ENCODE assay signal across 16 cellular contexts in the genomic region with DNA sequence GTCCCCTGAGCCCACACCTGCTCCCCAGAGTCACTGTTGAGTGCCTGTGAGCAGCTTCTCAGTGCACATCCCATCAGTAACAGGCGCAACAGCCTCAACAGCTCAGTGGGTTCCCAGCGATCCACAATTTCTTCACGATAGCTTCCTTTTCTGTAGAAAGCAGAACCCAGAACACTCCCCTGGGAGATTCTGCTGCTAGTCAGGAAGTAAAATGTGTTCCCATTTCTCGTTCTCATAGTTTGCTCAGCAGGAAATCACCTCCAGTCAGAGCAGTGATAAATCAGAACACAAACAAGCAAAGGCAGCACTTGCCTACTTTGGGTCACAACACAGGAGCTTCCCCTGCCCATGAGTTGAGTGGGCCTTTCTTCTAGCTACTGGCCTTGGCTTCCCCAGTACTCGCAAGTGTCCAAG. TPM values are rescaled to one million over a fixed set of nuclear protein-coding genes. Genes with fewer than 3 reads are reported as not detected.
DNase-seq lines count a peak whose midpoint lies in the region; ATAC-seq, FAIRE-seq and TF ChIP-seq lines count a peak whose summit lies in the region.
"Had no signal": no experiment of that assay in that cellular context is flagged by ENCODE, and none has a peak within 500 bp of the region (broad histone marks: within the 10 kb centered on the region; RNA-seq: fewer than 3 reads in every experiment).

No MANE protein-coding gene starts in this region.

- CTCF ChIA-PET in HepG2 (lab: Yijun Ruan, JAX; ENCODE audit: low intra/inter-chr PET ratio, low total read pairs) = no interaction called here

- no peaks in the 10 kb centered on the region for H3K9me3 ChIP-seq in right lobe of liver
- H3K9me3 ChIP-seq in HepG2 (ENCODE audit: low read length) = no peaks in the 10 kb centered on the region
- peaks cover 0 to 25% (median 0%) of the 10 kb centered on the region in 3 donors for H3K9me3 ChIP-seq in gastroesophageal sphincter
- H3K9me3 ChIP-seq in transverse colon = no peaks in the 10 kb centered on the region

- no peaks in the 10 kb centered on the region for H3K27me3 Mint-ChIP-seq in IgD-negative memory B cell

- no peak for FAIRE-seq in HepG2 (lab: Jason Lieb, UNC)

- no peak for TF ChIP-seq EP300 in HepG2 (IDR thresholded peaks at IDR 0.05; ENCODE audit: low read depth in 2 of 2, low read length in 2 of 2)
- TF ChIP-seq EP300 in HepG2 (CRISPR knock-in tag; IDR thresholded peaks at IDR 0.05; ENCODE audit: borderline replicate concordance) = no peak
- no peak for TF ChIP-seq EP300 in gastroesophageal sphincter (IDR thresholded peaks at IDR 0.05)
- no peak for TF ChIP-seq EP300 in transverse colon (IDR thresholded peaks at IDR 0.05; ENCODE audit: low read depth)

- H3K36me3 Mint-ChIP-seq in IgD-negative memory B cell = peaks cover 7% of the 10 kb centered on the region

- H3K27ac Mint-ChIP-seq in IgD-negative memory B cell = peak overlapping the region; percentile 84 to 94 (median 93)

- TF ChIP-seq RAD21 in HepG2 (CRISPR knock-in tag; IDR thresholded peaks at IDR 0.05) = no peak

- H3K4me1 Mint-ChIP-seq in IgD-negative memory B cell = peaks cover 22 to 35% (median 32%) of the 10 kb centered on the region in 3 donors

- H3K4me3 ChIP-seq in right lobe of liver (no peak overlapping the region), HepG2 (replicated peaks in 1 of 3; ENCODE audit: insufficient read depth in 1 of 3, low read depth in 2 of 3, low read length in 3 of 3) (no peak overlapping the region), gastroesophageal sphincter (no peak overlapping the region), transverse colon (no peak overlapping the region)
- H3K4me3 ChIP-seq: ovary had no signal

- H3K4me1 ChIP-seq in right lobe of liver = no peaks in the 10 kb centered on the region
- no peaks in the 10 kb centered on the region for H3K4me1 ChIP-seq in HepG2 (ENCODE audit: insufficient read depth, low read length)
- no peaks in the 10 kb centered on the region for H3K4me1 ChIP-seq in gastroesophageal sphincter
- no peaks in the 10 kb centered on the region for H3K4me1 ChIP-seq in transverse colon

- H3K36me3 ChIP-seq in right lobe of liver = no peaks in the 10 kb centered on the region
- H3K36me3 ChIP-seq in HepG2 (replicated peaks in 1 of 2; ENCODE audit: control insufficient read depth in 1 of 2, insufficient read depth in 2 of 2, low read length in 2 of 2) = peaks cover 6 to 32% of the 10 kb centered on the region in 2 experiments
- H3K36me3 ChIP-seq in gastroesophageal sphincter = peaks cover 0 to 37% of the 10 kb centered on the region in 2 donors
- H3K36me3 ChIP-seq in transverse colon = no peaks in the 10 kb centered on the region
- H3K36me3 ChIP-seq: ovary had no signal

- H3K27me3 ChIP-seq in right lobe of liver (no peaks in the 10 kb centered on the region), HepG2 (ENCODE audit: control insufficient read depth in 1 of 2, insufficient read depth in 2 of 2, low read length in 2 of 2) (no peaks in the 10 kb centered on the region), gastroesophageal sphincter (no peaks in the 10 kb centered on the region), transverse colon (no peaks in the 10 kb centered on the region)
- H3K27me3 ChIP-seq: ovary had no signal

- TF ChIP-seq POLR2A in right lobe of liver (IDR thresholded peaks at IDR 0.05) = no peak
- no peak for TF ChIP-seq POLR2A in HepG2 (IDR thresholded peaks at IDR 0.05; ENCODE audit: insufficient read depth in 1 of 2, low read depth in 2 of 2, low read length in 2 of 2)
- TF ChIP-seq POLR2A in gastroesophageal sphincter (IDR thresholded peaks at IDR 0.05) = no peak
- no peak for TF ChIP-seq POLR2A in transverse colon (IDR thresholded peaks at IDR 0.05)

- POLR2A ChIA-PET in HepG2 (lab: Yijun Ruan, JAX) = no interaction called here

- in situ Hi-C loops in HepG2 (cut with HindIII; ENCODE audit: extremely low pct_ligation_motif_present, low pct_unique_long_range_greater_than_20kb) (no loop called here), transverse colon (cut with MboI; ENCODE audit: low pct_ligation_motif_present in 1 of 4, low pct_unique_long_range_greater_than_20kb in 1 of 4, low sequenced_read_pairs in 3 of 4) (no loop called here), GM13976 (cut with MboI; ENCODE audit: low sequenced_read_pairs, unreplicated experiment) (no loop called here)

- peak; percentile 35 to 57 (median 47) for ATAC-seq in right lobe of liver
- no peak for ATAC-seq in HepG2
- peak; percentile 40 for ATAC-seq in gastroesophageal sphincter
- no peak for ATAC-seq in GM18520 (IDR thresholded peaks at IDR 0.05; ENCODE audit: unreplicated experiment)
- no peak for ATAC-seq in GM21528 (IDR thresholded peaks at IDR 0.05; ENCODE audit: low FRiP score, unreplicated experiment)

- H3K9me3 Mint-ChIP-seq in IgD-negative memory B cell = no peaks in the 10 kb centered on the region

- DNase-seq in right lobe of liver (no peak), HepG2 (ENCODE audit: low spot score) (no peak), transverse colon (no peak), GM13976 (ENCODE audit: low spot score) (no peak)
- DNase-seq: AML-193; cerebellar nuclear complex; NCI-H1105; NCI-H2227 treated with DMSO at 0.1 percent for 48 hours; NK-92 treated with Interleukin-12 subunit alpha and Interleukin-12 subunit beta, amount 100 ng/mL, for 24 hours; ovary; SIG-M5 had no signal

- no peak overlapping the region for H3K4me2 ChIP-seq in HepG2 (ENCODE audit: low read depth, low read length)

- 60% methylated on average over 2 of the region's 5 CpGs for WGBS in right lobe of liver (ENCODE audit: insufficient coverage, low coverage, low lambda C conversion rate, missing lambda C conversion rate)
- 96% methylated on average over 5 of the region's 5 CpGs for WGBS in HepG2 (ENCODE audit: low lambda C conversion rate)
- WGBS in gastroesophageal sphincter (ENCODE audit: low coverage in 1 of 2), 2 donors = 66 to 80% methylated on average over 1 to 4 of the region's 5 CpGs
- 79% methylated on average over 5 of the region's 5 CpGs; no CpG with 5 or more reads in 1 of the 2 donors for WGBS in transverse colon (ENCODE audit: low coverage in 1 of 2), 2 donors

- no peak overlapping the region for H2AFZ ChIP-seq in HepG2 (ENCODE audit: low read length)

- no peak overlapping the region for H3K9ac ChIP-seq in HepG2 (ENCODE audit: insufficient read depth, low read depth, low read length)

- no peak overlapping the region for H3K27ac ChIP-seq in right lobe of liver
- H3K27ac ChIP-seq in HepG2 (ENCODE audit: extremely low read length, insufficient read depth, low read length) = no peak overlapping the region
- no peak overlapping the region for H3K27ac ChIP-seq in gastroesophageal sphincter
- no peak overlapping the region for H3K27ac ChIP-seq in transverse colon
- H3K27ac ChIP-seq: epithelial cell of prostate, ovary had no signal

- BruUV-seq in HepG2 (replicated peaks; lab: Mats Ljungman, UMichigan) = no TSS peak

- H3K4me3 Mint-ChIP-seq in IgD-negative memory B cell = peak overlapping the region; percentile 30 to 92 (median 62)

- H4K20me1 ChIP-seq in HepG2 (ENCODE audit: insufficient read depth, low read length) = no peaks in the 10 kb centered on the region

- intact Hi-C loops in right lobe of liver (cut with DNase I) (no loop called here), HepG2 (cut with micrococcal nuclease; ENCODE audit: unreplicated experiment) (no loop called here), transverse colon (cut with DNase I; ENCODE audit: low total_unique reads) (no loop called here)

- H3K79me2 ChIP-seq in HepG2 (ENCODE audit: insufficient read depth, low read length) = no peaks in the 10 kb centered on the region

- no peak for TF ChIP-seq CTCF in right lobe of liver (IDR thresholded peaks at IDR 0.05)
- no peak for TF ChIP-seq CTCF in HepG2 (CRISPR knock-in tag; IDR thresholded peaks at IDR 0.05)
- no peak for TF ChIP-seq CTCF in gastroesophageal sphincter (IDR thresholded peaks at IDR 0.05)
- no peak for TF ChIP-seq CTCF in transverse colon (IDR thresholded peaks at IDR 0.05)
- TF ChIP-seq CTCF in GM13976 (IDR thresholded peaks at IDR 0.05; ENCODE audit: borderline replicate concordance, control extremely low read depth, extremely low read depth, insufficient read depth, missing control alignments) = no peak

TF ChIP-seq in HepG2, 621 proteins besides CTCF, POLR2A, EP300 and RAD21 (continues in another document):
- TF ChIP-seq FOXA3 (CRISPR knock-in tag; IDR thresholded peaks at IDR 0.05) (no peak), ZNF629 (CRISPR knock-in tag; conservative IDR thresholded peaks at IDR 0.05) (no peak), NFYB (CRISPR knock-in tag; IDR thresholded peaks at IDR 0.05) (no peak), ZNF501 (CRISPR knock-in tag; IDR thresholded peaks at IDR 0.05) (no peak), PPARG (CRISPR knock-in tag; conservative IDR thresholded peaks at IDR 0.05) (no peak)

RNA-seq across cellular contexts. Expression of a gene that starts 48.9 kb away (rescaled TPM):
- total RNA-seq in right lobe of liver = 10 to 100 TPM; 14.7 to 20.2 (median 17.9) TPM
- total RNA-seq in HepG2 (2016; rRNA removed; fragmentation: Illumina TruSeq; extraction: Trizol) = 51.7 and 61.2 TPM in 2 replicates
- total RNA-seq in HepG2 (2016; cell fraction: cytosol; rRNA removed; fragmentation: Illumina TruSeq; extraction: Trizol; ENCODE audit: low read depth) = 8.5 and 9.2 TPM in 2 replicates
- 51.7 and 55.0 TPM in 2 replicates for total RNA-seq in HepG2 (2016; cell fraction: insoluble cytoplasmic fraction; rRNA removed; fragmentation: Illumina TruSeq; extraction: Trizol)
- total RNA-seq in HepG2 (2016; cell fraction: membrane; rRNA removed; fragmentation: Illumina TruSeq; extraction: Trizol) = 17.6 and 18.8 TPM in 2 replicates
- total RNA-seq in HepG2 (2016; cell fraction: nucleus; rRNA removed; fragmentation: Illumina TruSeq; extraction: Trizol) = 66.8 and 76.3 TPM in 2 replicates
- polyA plus RNA-seq in HepG2 (2011; rRNA removed) = 26.0 and 32.4 TPM in 2 replicates
- 18.2 and 21.7 TPM in 2 replicates for polyA plus RNA-seq in HepG2 (2011; cell fraction: cytosol; rRNA removed)
- polyA plus RNA-seq in HepG2 (2011; cell fraction: nucleus; rRNA removed) = 77.7 and 79.9 TPM in 2 replicates
- 18.0 and 21.3 TPM in 2 replicates for polyA plus RNA-seq in HepG2 (2012)
- 2.4 TPM in 2 replicates for polyA plus RNA-seq in HepG2 (2016; cell fraction: cytosol; fragmentation: Illumina TruSeq; extraction: Trizol; ENCODE audit: low read depth)
- 28.5 and 28.9 TPM in 2 replicates for polyA plus RNA-seq in HepG2 (2016; cell fraction: insoluble cytoplasmic fraction; fragmentation: Illumina TruSeq; extraction: Trizol; ENCODE audit: low read depth)
- 6.8 and 6.9 TPM in 2 replicates for polyA plus RNA-seq in HepG2 (2016; cell fraction: membrane; fragmentation: Illumina TruSeq; extraction: Trizol; ENCODE audit: low read depth)
- polyA plus RNA-seq in HepG2 (2016; cell fraction: nucleus; fragmentation: Illumina TruSeq; extraction: Trizol; ENCODE audit: insufficient read depth, low read depth) = 55.6 and 67.9 TPM in 2 replicates
- 21.6 and 31.5 TPM in 2 replicates for polyA minus RNA-seq in HepG2 (2011; rRNA and poly(A)+ RNA removed; ENCODE audit: low replicate concordance)
- polyA minus RNA-seq in HepG2 (2011; cell fraction: cytosol; rRNA and poly(A)+ RNA removed) = 13.2 and 14.0 TPM in 2 replicates
- 74.3 and 85.7 TPM in 2 replicates for polyA minus RNA-seq in HepG2 (2011; cell fraction: nucleus; rRNA and poly(A)+ RNA removed)
- 11.2 TPM for polyA plus RNA-seq in IgD-negative memory B cell
- 10 to 100 TPM; 24.0 to 46.1 (median 33.8) TPM for total RNA-seq in gastroesophageal sphincter
- 100 to 1,000 TPM in 1 of 4 donors, 10 to 100 TPM in 3; 10.1 to 101 (median 50.3) TPM for total RNA-seq in transverse colon

Comparison
In these comparisons a context has a peak if more than half of its experiments do, and no peak if none do; other contexts are left out.
1. ATAC-seq: peak in right lobe of liver (4 of 4) and gastroesophageal sphincter (single experiment); none in HepG2 (single experiment), GM18520 (single experiment) and GM21528 (single experiment).